Comparison of ENCODE assay signal across 22 cellular contexts in genomic region chr10:35202050-35202449, GRCh38.
"Had no signal": no experiment of that assay in that cellular context is flagged by ENCODE, and none has a peak within 500 bp of the region (broad histone marks: within the 10 kb centered on the region; RNA-seq: fewer than 3 reads in every experiment).

No MANE protein-coding gene starts in this region.

- H3K4me1 ChIP-seq: thyroid gland had no signal

- H3K4me3 Mint-ChIP-seq: activated B cell treated with CpG ODN at 0.5 μM for 24 hours; activated naive CD4-positive, alpha-beta T cell treated with anti-CD3 and anti-CD28 coated beads, Interleukin-2, amount 10 ng/mL, durations not matched to agents 7 days and 5 days; activated T-cell treated with anti-CD3 and anti-CD28 coated beads, Interleukin-2, amount 50 U/mL, for 4 hours; dendritic cell treated with granulocyte-macrophage colony-stimulating factor and Interleukin-4, amounts not matched to agents 40 ng/mL and 50 ng/mL, for 4 days; naive thymus-derived CD8-positive, alpha-beta T cell had no signal

- H3K9me3 ChIP-seq: spleen, thyroid gland had no signal

- H3K27me3 Mint-ChIP-seq: activated B cell treated with CpG ODN at 0.5 μM for 24 hours; activated naive CD4-positive, alpha-beta T cell treated with anti-CD3 and anti-CD28 coated beads, Interleukin-2, amount 10 ng/mL, durations not matched to agents 7 days and 5 days; dendritic cell treated with granulocyte-macrophage colony-stimulating factor and Interleukin-4, amounts not matched to agents 40 ng/mL and 50 ng/mL, for 4 days; naive thymus-derived CD8-positive, alpha-beta T cell; progenitor cell of endocrine pancreas had no signal

- H3K36me3 ChIP-seq: brain microvascular endothelial cell, thyroid gland had no signal

- H3K27ac ChIP-seq: brain microvascular endothelial cell, thyroid gland had no signal

- H3K9me3 Mint-ChIP-seq: activated B cell treated with CpG ODN at 0.5 μM for 24 hours; activated naive CD4-positive, alpha-beta T cell treated with anti-CD3 and anti-CD28 coated beads, Interleukin-2, amount 10 ng/mL, durations not matched to agents 7 days and 5 days; activated T-cell treated with anti-CD3 and anti-CD28 coated beads, Interleukin-2, amount 50 U/mL, for 4 hours; dendritic cell treated with granulocyte-macrophage colony-stimulating factor and Interleukin-4, amounts not matched to agents 40 ng/mL and 50 ng/mL, for 4 days; naive thymus-derived CD8-positive, alpha-beta T cell had no signal

- H3K27ac Mint-ChIP-seq: dendritic cell treated with granulocyte-macrophage colony-stimulating factor and Interleukin-4, amounts not matched to agents 40 ng/mL and 50 ng/mL, for 4 days; progenitor cell of endocrine pancreas had no signal

- FAIRE-seq: endometrium, keratinocyte had no signal

- H3K27me3 ChIP-seq: brain microvascular endothelial cell, spleen, thyroid gland had no signal

- H3K4me3 ChIP-seq: lung, spleen, thyroid gland had no signal

- ATAC-seq: activated T-cell treated with anti-CD3 and anti-CD28 coated beads, Interleukin-2, amount 50 U/mL, for 4 hours; naive thymus-derived CD8-positive, alpha-beta T cell had no signal

- DNase-seq: activated B cell treated with CpG ODN at 0.5 μM for 24 hours; activated CD4-positive, alpha-beta T cell treated with anti-CD3 and anti-CD28 coated beads for 4 hours; activated CD8-positive, alpha-beta memory T cell treated with anti-CD3 and anti-CD28 coated beads, Interleukin-2, amount 50 U/mL, for 4 hours; activated effector memory CD4-positive, alpha-beta T cell treated with anti-CD3 and anti-CD28 coated beads, Interleukin-2, amount 50 U/mL, for 16 hours; activated naive CD4-positive, alpha-beta T cell treated with anti-CD3 and anti-CD28 coated beads, Interleukin-2, amount 10 ng/mL, durations not matched to agents 7 days and 5 days; activated T-cell treated with anti-CD3 and anti-CD28 coated beads, Interleukin-2, amount 50 U/mL, for 4 hours; aorta; brain microvascular endothelial cell; caudate nucleus; effector CD4-positive, alpha-beta T cell; foreskin fibroblast; naive thymus-derived CD8-positive, alpha-beta T cell; retina; spleen; stimulated activated CD4-positive, alpha-beta T cell treated with anti-CD3 and anti-CD28 coated beads, Interleukin-4, amount 100 ng/mL, for 1 hour; stimulated activated naive CD4-positive, alpha-beta T cell treated with Interleukin-2 at 50 U/mL for 16 hours; thyroid gland had no signal
